16 cellular contexts compared by ENCODE assay signal in the genomic region with DNA sequence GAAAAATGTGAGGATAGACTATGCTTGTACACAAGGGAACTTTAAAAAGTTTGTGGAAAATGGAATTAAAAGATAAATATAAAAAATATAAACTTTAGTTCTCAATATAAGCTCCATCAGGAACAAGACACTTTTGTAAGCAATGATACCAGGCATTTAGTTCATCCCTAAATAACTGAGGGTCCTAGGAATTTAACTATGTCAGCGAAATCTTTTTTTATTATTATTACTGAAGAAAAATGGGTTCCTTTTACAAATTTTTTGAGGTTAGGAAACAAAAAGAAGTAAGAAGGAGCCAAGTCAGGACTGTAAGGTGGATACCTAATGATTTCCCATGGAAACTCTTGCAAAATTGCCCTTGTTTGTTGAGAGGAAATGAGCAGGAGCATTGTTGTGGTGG.
DNase-seq lines count a peak whose midpoint lies in the region; ATAC-seq, FAIRE-seq and TF ChIP-seq lines count a peak whose summit lies in the region.
"Had no signal": no experiment of that assay in that cellular context is flagged by ENCODE, and none has a peak within 500 bp of the region (broad histone marks: within the 10 kb centered on the region; RNA-seq: fewer than 3 reads in every experiment).

No MANE protein-coding gene starts in this region.

- TF ChIP-seq EP300 in HepG2 (IDR thresholded peaks at IDR 0.05; ENCODE audit: low read depth in 2 of 2, low read length in 2 of 2) (no peak), HepG2 (CRISPR knock-in tag; IDR thresholded peaks at IDR 0.05; ENCODE audit: borderline replicate concordance) (no peak)

- no peaks in the 10 kb centered on the region for H4K20me1 ChIP-seq in HepG2 (ENCODE audit: insufficient read depth, low read length)
- H4K20me1 ChIP-seq in GM23248 (ENCODE audit: insufficient read depth): no peaks in the 10 kb centered on the region

- H2AFZ ChIP-seq in HepG2 (ENCODE audit: low read length): no peak overlapping the region
- no peak overlapping the region for H2AFZ ChIP-seq in GM23248

- no peaks in the 10 kb centered on the region for H3K9me3 Mint-ChIP-seq in endothelial cell (ENCODE audit: unreplicated experiment)

- H3K4me1 Mint-ChIP-seq in endothelial cell (ENCODE audit: unreplicated experiment): peaks cover 5% of the 10 kb centered on the region
- H3K4me1 Mint-ChIP-seq: H9 had no signal

- TF ChIP-seq CTCF in HepG2 (CRISPR knock-in tag; IDR thresholded peaks at IDR 0.05) (no peak), right lobe of liver (IDR thresholded peaks at IDR 0.05) (no peak), endothelial cell (IDR thresholded peaks at IDR 0.05; ENCODE audit: unreplicated experiment) (no peak)

- no peak overlapping the region for H3K27ac ChIP-seq in HepG2 (ENCODE audit: extremely low read length, insufficient read depth, low read length)
- H3K27ac ChIP-seq in right lobe of liver: no peak overlapping the region
- H3K27ac ChIP-seq in GM23248: no peak overlapping the region
- H3K27ac ChIP-seq: C4-2B had no signal

- H3K27ac Mint-ChIP-seq in endothelial cell (ENCODE audit: unreplicated experiment): peak overlapping the region; percentile 21
- H3K27ac Mint-ChIP-seq: CD4-positive, alpha-beta T cell; H9 had no signal

- in situ Hi-C loops in HepG2 (cut with HindIII; ENCODE audit: extremely low pct_ligation_motif_present, low pct_unique_long_range_greater_than_20kb) (no loop called here), GM23248 (cut with MboI) (no loop called here)

- WGBS in HepG2 (ENCODE audit: low lambda C conversion rate): 95% methylated on average over 1 of the region's 1 CpG
- 100% methylated on average over 1 of the region's 1 CpG for WGBS in right lobe of liver (ENCODE audit: insufficient coverage, low coverage, low lambda C conversion rate, missing lambda C conversion rate)
- WGBS in GM23248 (ENCODE audit: low coverage in 1 of 2, low lambda C conversion rate in 2 of 2, missing lambda C conversion rate in 2 of 2), 2 experiments: 96% methylated on average over 1 of the region's 1 CpG

- H3K27me3 Mint-ChIP-seq in endothelial cell (ENCODE audit: unreplicated experiment): no peaks in the 10 kb centered on the region
- H3K27me3 Mint-ChIP-seq: CD4-positive, alpha-beta T cell had no signal

- H3K4me3 ChIP-seq in HepG2 (replicated peaks in 1 of 3; ENCODE audit: insufficient read depth in 1 of 3, low read depth in 2 of 3, low read length in 3 of 3): no peak overlapping the region
- no peak overlapping the region for H3K4me3 ChIP-seq in right lobe of liver
- no peak overlapping the region for H3K4me3 ChIP-seq in GM23248
- H3K4me3 ChIP-seq: GM12878 had no signal

- TF ChIP-seq POLR2A in HepG2 (IDR thresholded peaks at IDR 0.05; ENCODE audit: insufficient read depth in 1 of 2, low read depth in 2 of 2, low read length in 2 of 2) (no peak), right lobe of liver (IDR thresholded peaks at IDR 0.05) (no peak)

- H3K4me3 Mint-ChIP-seq in endothelial cell (ENCODE audit: unreplicated experiment): no peak overlapping the region
- H3K4me3 Mint-ChIP-seq: CD4-positive, alpha-beta T cell; H9 had no signal

- no peaks in the 10 kb centered on the region for H3K9me3 ChIP-seq in HepG2 (ENCODE audit: low read length)
- H3K9me3 ChIP-seq in right lobe of liver: no peaks in the 10 kb centered on the region
- H3K9me3 ChIP-seq in GM23248 (ENCODE audit: low read depth): peaks cover 2% of the 10 kb centered on the region
- H3K9me3 ChIP-seq: Caco-2 had no signal

- no peaks in the 10 kb centered on the region for H3K79me2 ChIP-seq in HepG2 (ENCODE audit: insufficient read depth, low read length)
- 0 out of 2 replicates have a peak, but pooled peaks cover 14% of the 10 kb centered on the region for H3K79me2 ChIP-seq in GM23248 (ENCODE audit: insufficient read depth)

- H3K36me3 Mint-ChIP-seq in endothelial cell (ENCODE audit: low read depth, unreplicated experiment): peaks cover 12% of the 10 kb centered on the region

- no TSS peak for BruUV-seq in HepG2 (replicated peaks; lab: Mats Ljungman, UMichigan)

- DNase-seq in HepG2 (ENCODE audit: low spot score) (no peak), right lobe of liver (no peak), GM23248 (peak; percentile 8), endothelial cell (ENCODE audit: low spot score) (no peak), EL (no peak), globus pallidus (ENCODE audit: low spot score) (no peak), left cardiac atrium (no peak)
- DNase-seq: 8988T; ACHN; Caco-2; CD4-positive, alpha-beta T cell; H9 had no signal

- intact Hi-C loops in HepG2 (cut with micrococcal nuclease; ENCODE audit: unreplicated experiment) (no loop called here), right lobe of liver (cut with DNase I) (no loop called here), left cardiac atrium (cut with DNase I) (no loop called here)

- no peak for TF ChIP-seq RAD21 in HepG2 (CRISPR knock-in tag; IDR thresholded peaks at IDR 0.05)

- no peaks in the 10 kb centered on the region; a peak in 1 of 5 replicates for H3K36me3 ChIP-seq in HepG2 (replicated peaks in 1 of 2; ENCODE audit: control insufficient read depth in 1 of 2, insufficient read depth in 2 of 2, low read length in 2 of 2)
- H3K36me3 ChIP-seq in right lobe of liver: no peaks in the 10 kb centered on the region
- H3K36me3 ChIP-seq in GM23248 (ENCODE audit: low read depth): peaks cover 14% of the 10 kb centered on the region

- H3K27me3 ChIP-seq in HepG2 (ENCODE audit: control insufficient read depth in 1 of 2, insufficient read depth in 2 of 2, low read length in 2 of 2) (no peaks in the 10 kb centered on the region), right lobe of liver (no peaks in the 10 kb centered on the region), GM23248 (replicated peaks; ENCODE audit: insufficient read depth) (no peaks in the 10 kb centered on the region)

- no peaks in the 10 kb centered on the region for H3K9me2 ChIP-seq in GM23248 (ENCODE audit: insufficient read depth)

- no peak for FAIRE-seq in HepG2 (lab: Jason Lieb, UNC)
- FAIRE-seq: D721Med, GM12878, H1 had no signal

- no peak for ATAC-seq in HepG2
- ATAC-seq in right lobe of liver: no peak
- no peak for ATAC-seq in left cardiac atrium
- ATAC-seq: GM12878 had no signal

- peaks cover 7% of the 10 kb centered on the region for H3F3A ChIP-seq in GM23248 (ENCODE audit: insufficient read depth)

- POLR2A ChIA-PET in HepG2 (lab: Yijun Ruan, JAX): no interaction called here

- no peak overlapping the region for H3K4me2 ChIP-seq in HepG2 (ENCODE audit: low read depth, low read length)
- no peak overlapping the region for H3K4me2 ChIP-seq in GM23248 (ENCODE audit: unreplicated experiment)

- H3K4me1 ChIP-seq in HepG2 (ENCODE audit: insufficient read depth, low read length) (no peaks in the 10 kb centered on the region), right lobe of liver (peaks cover 0 to 6% (median 0%) of the 10 kb centered on the region in 4 donors), GM23248 (ENCODE audit: insufficient read depth) (peaks cover 4% of the 10 kb centered on the region)
- H3K4me1 ChIP-seq: Caco-2 had no signal

- no peak overlapping the region for H3K9ac ChIP-seq in HepG2 (ENCODE audit: insufficient read depth, low read depth, low read length)
- no peak overlapping the region for H3K9ac ChIP-seq in GM23248

- CTCF ChIA-PET in HepG2 (lab: Yijun Ruan, JAX; ENCODE audit: low intra/inter-chr PET ratio, low total read pairs): no interaction called here

TF ChIP-seq in HepG2, 621 proteins besides CTCF, POLR2A, EP300 and RAD21:
- no peak for TF ChIP-seq ZNF430 (CRISPR knock-in tag; IDR thresholded peaks at IDR 0.05)
- TF ChIP-seq ZNF629 (CRISPR knock-in tag; conservative IDR thresholded peaks at IDR 0.05): no peak
- TF ChIP-seq MIER3 (CRISPR knock-in tag; IDR thresholded peaks at IDR 0.05; ENCODE audit: borderline replicate concordance): no peak
- TF ChIP-seq ZNF296 (CRISPR knock-in tag; conservative IDR thresholded peaks at IDR 0.05): no peak
- TF ChIP-seq NRL (CRISPR knock-in tag; IDR thresholded peaks at IDR 0.05; ENCODE audit: borderline replicate concordance): no peak
- peak; percentile 59 to 76 for TF ChIP-seq MAFK (conservative IDR thresholded peaks at IDR 0.05 in 1 of 2, IDR thresholded peaks at IDR 0.05 in 1 of 2; ENCODE audit: low read length in 2 of 2)
- TF ChIP-seq ZNF382 (CRISPR knock-in tag; IDR thresholded peaks at IDR 0.05; ENCODE audit: borderline replicate concordance): no peak
- TF ChIP-seq, protein P1, sequence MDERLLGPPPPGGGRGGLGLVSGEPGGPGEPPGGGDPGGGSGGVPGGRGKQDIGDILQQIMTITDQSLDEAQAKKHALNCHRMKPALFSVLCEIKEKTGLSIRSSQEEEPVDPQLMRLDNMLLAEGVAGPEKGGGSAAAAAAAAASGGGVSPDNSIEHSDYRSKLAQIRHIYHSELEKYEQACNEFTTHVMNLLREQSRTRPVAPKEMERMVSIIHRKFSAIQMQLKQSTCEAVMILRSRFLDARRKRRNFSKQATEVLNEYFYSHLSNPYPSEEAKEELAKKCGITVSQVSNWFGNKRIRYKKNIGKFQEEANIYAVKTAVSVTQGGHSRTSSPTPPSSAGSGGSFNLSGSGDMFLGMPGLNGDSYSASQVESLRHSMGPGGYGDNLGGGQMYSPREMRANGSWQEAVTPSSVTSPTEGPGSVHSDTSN (CRISPR knock-in tag; IDR thresholded peaks at IDR 0.05): no peak
- TF ChIP-seq SMAD1 (CRISPR knock-in tag; IDR thresholded peaks at IDR 0.05; ENCODE audit: borderline replicate concordance, low read depth): no peak
- TF ChIP-seq NR2F1 (CRISPR knock-in tag; IDR thresholded peaks at IDR 0.05): no peak
- TF ChIP-seq, protein P2, sequence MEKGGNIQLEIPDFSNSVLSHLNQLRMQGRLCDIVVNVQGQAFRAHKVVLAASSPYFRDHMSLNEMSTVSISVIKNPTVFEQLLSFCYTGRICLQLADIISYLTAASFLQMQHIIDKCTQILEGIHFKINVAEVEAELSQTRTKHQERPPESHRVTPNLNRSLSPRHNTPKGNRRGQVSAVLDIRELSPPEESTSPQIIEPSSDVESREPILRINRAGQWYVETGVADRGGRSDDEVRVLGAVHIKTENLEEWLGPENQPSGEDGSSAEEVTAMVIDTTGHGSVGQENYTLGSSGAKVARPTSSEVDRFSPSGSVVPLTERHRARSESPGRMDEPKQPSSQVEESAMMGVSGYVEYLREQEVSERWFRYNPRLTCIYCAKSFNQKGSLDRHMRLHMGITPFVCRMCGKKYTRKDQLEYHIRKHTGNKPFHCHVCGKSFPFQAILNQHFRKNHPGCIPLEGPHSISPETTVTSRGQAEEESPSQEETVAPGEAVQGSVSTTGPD (CRISPR knock-in tag; IDR thresholded peaks at IDR 0.05): no peak
- TF ChIP-seq EEA1 (CRISPR knock-in tag; IDR thresholded peaks at IDR 0.05; ENCODE audit: borderline replicate concordance): no peak
- TF ChIP-seq ZNF562 (CRISPR knock-in tag; IDR thresholded peaks at IDR 0.05; ENCODE audit: borderline replicate concordance): no peak
- peak; percentile 55 for TF ChIP-seq MAFF (IDR thresholded peaks at IDR 0.05; ENCODE audit: low read depth, low read length)
